17 cellular contexts compared by ENCODE assay signal in the genomic region with DNA sequence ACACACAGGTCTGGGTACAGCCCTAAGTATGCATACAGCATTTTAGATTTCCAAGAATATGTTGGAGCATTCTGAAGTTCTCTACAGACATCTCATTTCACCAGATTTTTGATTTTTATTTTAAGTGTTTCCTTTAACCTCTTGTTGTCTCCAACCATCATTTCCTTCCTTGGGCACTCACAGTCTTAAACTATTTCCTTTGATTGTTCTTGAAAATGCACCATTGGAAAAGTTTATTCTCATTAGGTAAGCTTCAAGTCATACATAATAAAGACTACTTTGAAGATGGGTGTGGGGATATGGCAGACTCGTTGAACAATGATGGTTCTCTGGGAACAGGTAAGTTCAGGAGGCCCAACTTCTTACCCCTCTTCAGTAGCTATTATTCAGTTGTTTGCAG.
A peak's percentile ranks its signal among the peaks of the same experiment; 100 is the strongest.
DNase-seq lines count a peak whose midpoint lies in the region; ATAC-seq and TF ChIP-seq lines count a peak whose summit lies in the region.
"Had no signal": no experiment of that assay in that cellular context is flagged by ENCODE, and none has a peak within 500 bp of the region (broad histone marks: within the 10 kb centered on the region; RNA-seq: fewer than 3 reads in every experiment).

No MANE protein-coding gene starts in this region.

- BruUV-seq in IMR-90 (replicated peaks; lab: Mats Ljungman, UMichigan) = no TSS peak

- no peak overlapping the region for H3K27ac ChIP-seq in IMR-90 (ENCODE audit: insufficient read depth, low read length)
- no peak overlapping the region for H3K27ac ChIP-seq in neuronal stem cell (replicated peaks; ENCODE audit: low read length)

- H3K9me3 ChIP-seq in IMR-90 (ENCODE audit: control insufficient read depth, insufficient read depth, low read length) (no peaks in the 10 kb centered on the region), neuronal stem cell (replicated peaks in 1 of 2; ENCODE audit: control insufficient read depth in 2 of 2, insufficient read depth in 1 of 2, low read depth in 1 of 2, low read length in 2 of 2) (no peaks in the 10 kb centered on the region)
- H3K9me3 ChIP-seq: Caco-2 had no signal

- in situ Hi-C loops in IMR-90 (cut with MboI; ENCODE audit: low sequenced_read_pairs) = no loop called here

- ATAC-seq in IMR-90 (ENCODE audit: low read depth) = no peak
- ATAC-seq in GM21515 (IDR thresholded peaks at IDR 0.05; ENCODE audit: unreplicated experiment) = no peak
- ATAC-seq: GM12878 had no signal

- no peaks in the 10 kb centered on the region for H3K9me1 ChIP-seq in IMR-90 (ENCODE audit: insufficient read depth, low read length)

- H3K4ac ChIP-seq in IMR-90 (ENCODE audit: low read depth, low read length) (no peak overlapping the region), neuronal stem cell (ENCODE audit: low read length) (no peak overlapping the region)

- no peak overlapping the region for H4K5ac ChIP-seq in IMR-90 (ENCODE audit: low read depth, low read length)

- H3K18ac ChIP-seq in IMR-90 (ENCODE audit: low read depth, low read length) = peak overlapping the region; percentile 51; the same call in 1 of the 2 replicates
- H3K18ac ChIP-seq in neuronal stem cell (ENCODE audit: low read length) = no peak overlapping the region

- H2AK5ac ChIP-seq in IMR-90 (ENCODE audit: low read depth, low read length) (no peak overlapping the region), neuronal stem cell (ENCODE audit: low read depth, low read length) (no peak overlapping the region)

- H3K36me3 ChIP-seq in IMR-90 (ENCODE audit: control insufficient read depth, insufficient read depth, low read length) (no peaks in the 10 kb centered on the region), neuronal stem cell (replicated peaks in 1 of 2; ENCODE audit: control insufficient read depth in 2 of 2, insufficient read depth in 2 of 2, low read length in 2 of 2) (no peaks in the 10 kb centered on the region)

- H3K4me3 ChIP-seq in IMR-90 (ENCODE audit: insufficient read depth, low read depth, low read length) (no peak overlapping the region), fibroblast of pulmonary artery (replicated peaks; ENCODE audit: low read depth, low read length) (no peak overlapping the region), neuronal stem cell (ENCODE audit: low read length in 2 of 2) (no peak overlapping the region)
- H3K4me3 ChIP-seq: GM12878 had no signal

- H2AFZ ChIP-seq in IMR-90 (replicated peaks; ENCODE audit: low read length, poor library complexity) (no peak overlapping the region), neuronal stem cell (ENCODE audit: low read length) (no peak overlapping the region)

- H2BK20ac ChIP-seq in IMR-90 (ENCODE audit: low read depth, low read length) = no peak overlapping the region

- H3K79me1 ChIP-seq in IMR-90 (ENCODE audit: low read depth in 1 of 2, low read length in 2 of 2) = no peaks in the 10 kb centered on the region
- no peaks in the 10 kb centered on the region for H3K79me1 ChIP-seq in neuronal stem cell (ENCODE audit: low read depth, low read length)

- no peak overlapping the region for H2BK120ac ChIP-seq in IMR-90 (ENCODE audit: low read depth, low read length)
- no peak overlapping the region for H2BK120ac ChIP-seq in neuronal stem cell (ENCODE audit: low read depth, low read length)

- no peaks in the 10 kb centered on the region for H3K27me3 ChIP-seq in IMR-90 (ENCODE audit: control insufficient read depth, insufficient read depth, low read length)
- no peaks in the 10 kb centered on the region for H3K27me3 ChIP-seq in neuronal stem cell (ENCODE audit: control insufficient read depth in 3 of 3, insufficient read depth in 3 of 3, low read depth in 1 of 3, low read length in 3 of 3)

- TF ChIP-seq RAD21 in IMR-90 (IDR thresholded peaks at IDR 0.05; ENCODE audit: low read length) = no peak

- intact Hi-C loops in IMR-90 (cut with micrococcal nuclease) = no loop called here

- H4K8ac ChIP-seq in IMR-90 (ENCODE audit: low read depth in 2 of 2, low read length in 2 of 2) (no peak overlapping the region), neuronal stem cell (ENCODE audit: low read depth, low read length) (no peak overlapping the region)

- DNase-seq in IMR-90 (no peak), fibroblast of pulmonary artery (ENCODE audit: low read depth) (peak; percentile 35), neuronal stem cell (ENCODE audit: low spot score) (no peak), COLO668 (lab: John Stamatoyannopoulos, UW; ENCODE audit: unreplicated experiment) (no peak), NCI-H1436 treated with DMSO at 0.1 percent for 48 hours (lab: John Stamatoyannopoulos, UW) (no peak)
- DNase-seq: C1 segment of cervical spinal cord; Caco-2; CD4-positive, alpha-beta memory T cell; DMS153; DMS79; EL; GDM1; GOT3; H7; HCEC 1CT had no signal

- H2BK5ac ChIP-seq in IMR-90 (ENCODE audit: low read depth, low read length, poor library complexity, severe bottlenecking) = no peak overlapping the region
- no peak overlapping the region for H2BK5ac ChIP-seq in neuronal stem cell (ENCODE audit: low read length)

- H3K14ac ChIP-seq in IMR-90 (replicated peaks; ENCODE audit: low read depth, low read length) = no peak overlapping the region
- peak overlapping the region; percentile 38 for H3K14ac ChIP-seq in neuronal stem cell (ENCODE audit: low read length)

- dilution Hi-C loops in IMR-90 (cut with HindIII; ENCODE audit: low sequenced_read_pairs, unreplicated experiment) = no loop called here

- no CpG with 5 or more reads among the region's 1 CpG for WGBS in IMR-90 (ENCODE audit: extremely low coverage in 2 of 2, insufficient read length in 1 of 2), 2 experiments
- WGBS in neuronal stem cell (ENCODE audit: extremely low coverage in 2 of 2, insufficient read length in 2 of 2, insufficient replicate concordance in 1 of 2), 2 donors = no CpG with 5 or more reads among the region's 1 CpG

- no peak overlapping the region for H2AK9ac ChIP-seq in IMR-90 (replicated peaks; ENCODE audit: low read depth, low read length, poor library complexity)

- no peak for TF ChIP-seq CTCF in IMR-90 (conservative IDR thresholded peaks at IDR 0.05; ENCODE audit: low read depth, low read length)
- TF ChIP-seq CTCF in fibroblast of pulmonary artery (IDR thresholded peaks at IDR 0.05; ENCODE audit: low read length, missing control alignments) = no peak

- H3K9ac ChIP-seq in IMR-90 (ENCODE audit: low read depth, low read length) (no peak overlapping the region), neuronal stem cell (ENCODE audit: low read depth, low read length, poor library complexity) (no peak overlapping the region)

- H3K56ac ChIP-seq in IMR-90 (ENCODE audit: extremely low read depth, insufficient read depth, low read length) = no peak overlapping the region

- H3K4me2 ChIP-seq in IMR-90 (ENCODE audit: low read depth, low read length) (no peak overlapping the region), neuronal stem cell (ENCODE audit: insufficient read depth, low read length, poor library complexity, severe bottlenecking) (peak overlapping the region; percentile 11)

- H3K4me1 ChIP-seq in IMR-90 (ENCODE audit: control insufficient read depth, insufficient read depth, low read length) (peaks cover 5% of the 10 kb centered on the region; the same call in 1 of the 2 replicates), neuronal stem cell (ENCODE audit: control insufficient read depth in 2 of 2, insufficient read depth in 1 of 2, low read depth in 1 of 2, low read length in 2 of 2) (no peaks in the 10 kb centered on the region)
- H3K4me1 ChIP-seq: Caco-2 had no signal

- H3K23ac ChIP-seq in IMR-90 (ENCODE audit: low read depth, low read length) (no peak overlapping the region), neuronal stem cell (ENCODE audit: low read depth, low read length, poor library complexity) (no peak overlapping the region)

- H2BK12ac ChIP-seq in neuronal stem cell (ENCODE audit: low read length) = no peak overlapping the region

- CTCF ChIA-PET in IMR-90 (lab: Yijun Ruan, JAX) = no interaction called here

- no peak overlapping the region for H4K91ac ChIP-seq in IMR-90 (ENCODE audit: insufficient read depth, low read depth, low read length)
- H4K91ac ChIP-seq in neuronal stem cell (ENCODE audit: low read depth, low read length, poor library complexity) = no peak overlapping the region

- H2BK15ac ChIP-seq in IMR-90 (ENCODE audit: low read depth, low read length) (no peak overlapping the region), neuronal stem cell (ENCODE audit: low read length) (no peak overlapping the region)

- POLR2A ChIA-PET in IMR-90 (lab: Charles Lee; ENCODE audit: unreplicated experiment) = no interaction called here

- H4K20me1 ChIP-seq in IMR-90 (ENCODE audit: insufficient read depth, low read length) = no peaks in the 10 kb centered on the region

- TF ChIP-seq POLR2A in IMR-90 (IDR thresholded peaks at IDR 0.05; ENCODE audit: low read depth, low read length) = no peak

TF ChIP-seq in IMR-90, 13 proteins besides CTCF, POLR2A, EP300 and RAD21:
- TF ChIP-seq CHD1 (IDR thresholded peaks at IDR 0.05; ENCODE audit: low read depth, low read length) (no peak), USF2 (IDR thresholded peaks at IDR 0.05; ENCODE audit: low read depth, low read length) (no peak), FOS (IDR thresholded peaks at IDR 0.05; ENCODE audit: low read depth, low read length) (no peak), RFX5 (IDR thresholded peaks at IDR 0.05; ENCODE audit: low read depth, low read length) (no peak), ELK1 (IDR thresholded peaks at IDR 0.05; ENCODE audit: borderline replicate concordance, low read depth, low read length) (no peak), BHLHE40 (IDR thresholded peaks at IDR 0.05; ENCODE audit: low read depth, low read length) (no peak), MAZ (IDR thresholded peaks at IDR 0.05; ENCODE audit: borderline replicate concordance, low read depth, low read length) (no peak)
